12 cellular contexts compared by ENCODE assay signal in the genomic region with DNA sequence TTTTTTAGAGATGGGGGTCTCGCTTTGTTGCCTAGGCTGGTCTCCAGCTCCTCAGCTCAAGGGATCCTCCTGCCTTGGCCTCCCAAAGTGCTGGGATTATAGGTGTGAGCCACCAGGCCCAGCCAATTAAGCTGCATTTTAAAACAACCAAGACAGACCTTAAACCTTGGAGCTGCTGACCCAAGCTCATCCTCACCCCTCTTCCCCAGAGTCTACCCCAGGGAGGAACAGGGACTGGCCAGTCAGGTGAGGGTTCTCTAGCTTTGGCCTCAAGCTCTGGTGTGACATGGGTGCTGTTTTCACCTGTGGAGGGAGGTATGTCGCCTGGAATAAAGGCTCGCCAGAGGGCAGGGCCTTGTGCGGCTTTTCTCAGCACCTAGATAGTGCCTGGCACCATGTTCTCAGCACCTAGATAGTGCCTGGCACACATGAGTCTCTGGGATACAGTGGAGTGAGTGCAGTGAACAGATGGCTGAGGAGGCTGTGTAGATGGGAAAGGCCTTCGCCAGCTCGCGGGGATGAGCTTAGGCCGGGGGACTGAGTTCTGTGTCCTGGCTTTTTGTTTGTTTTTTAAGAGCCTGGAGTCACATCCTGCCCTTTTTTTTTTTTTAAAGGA. TPM values are rescaled to one million over a fixed set of nuclear protein-coding genes. Genes with fewer than 3 reads are reported as not detected.
DNase-seq lines count a peak whose midpoint lies in the region; ATAC-seq and TF ChIP-seq lines count a peak whose summit lies in the region.
"Had no signal": no experiment of that assay in that cellular context is flagged by ENCODE, and none has a peak within 500 bp of the region (broad histone marks: within the 10 kb centered on the region; RNA-seq: fewer than 3 reads in every experiment).

No MANE protein-coding gene starts in this region.

- POLR2A ChIA-PET in A673 (lab: Charles Lee; ENCODE audit: low non-redundant PET), result interaction anchor here (1.0 kb wide), 1 partner anchor 22 kb away, joined by 7 read pairs; no protein-coding TSS in a partner anchor

- peaks cover 37% of the 10 kb centered on the region for H3K36me3 Mint-ChIP-seq in activated T-helper 1 cell treated with anti-CD3 and anti-CD28 coated beads, Interleukin-12 subunit alpha, Interleukin-12 subunit beta, Interleukin-2, Interleukin-4 antibody, amounts not matched to agents 30 ng/mL and 10 ng/mL and 1 ng/mL, durations not matched to agents 14 hours and 24 hours and 36 hours (ENCODE audit: low read depth)

- intact Hi-C loops in A673 (cut with micrococcal nuclease; ENCODE audit: unreplicated experiment), result no loop called here
- intact Hi-C loops in activated T-helper 1 cell treated with anti-CD3 and anti-CD28 coated beads, Interleukin-12 subunit alpha, Interleukin-12 subunit beta, Interleukin-2, Interleukin-4 antibody, amounts not matched to agents 30 ng/mL and 10 ng/mL and 1 ng/mL, durations not matched to agents 14 hours and 24 hours and 36 hours (cut with micrococcal nuclease), result no loop called here

- no peak overlapping the region for H2BK15ac ChIP-seq in mesendoderm (replicated peaks; ENCODE audit: low read depth)

- peak overlapping the region; percentile 44 for H3K27ac Mint-ChIP-seq in activated T-helper 1 cell treated with anti-CD3 and anti-CD28 coated beads, Interleukin-12 subunit alpha, Interleukin-12 subunit beta, Interleukin-2, Interleukin-4 antibody, amounts not matched to agents 30 ng/mL and 10 ng/mL and 1 ng/mL, durations not matched to agents 14 hours and 24 hours and 36 hours
- H3K27ac Mint-ChIP-seq: activated T-cell treated with anti-CD3 and anti-CD28 coated beads, Interleukin-2, amount 50 U/mL, for 72 hours had no signal

- peak overlapping the region; percentile 50 for H3K27ac ChIP-seq in A673 (ENCODE audit: low read depth, low read length, poor library complexity, severe bottlenecking)
- no peak overlapping the region for H3K27ac ChIP-seq in mesendoderm (ENCODE audit: low read depth, low read length)

- no TSS peak for BruUV-seq in A673 (replicated peaks; lab: Mats Ljungman, UMichigan)

- ATAC-seq in HG02970 (IDR thresholded peaks at IDR 0.05; ENCODE audit: low FRiP score, unreplicated experiment) (no peak), GM21619 (IDR thresholded peaks at IDR 0.05; ENCODE audit: unreplicated experiment) (no peak)
- ATAC-seq: activated T-cell treated with anti-CD3 and anti-CD28 coated beads, Interleukin-2, amount 50 U/mL, for 72 hours had no signal

- no peak overlapping the region for H2BK120ac ChIP-seq in mesendoderm (ENCODE audit: low read depth, low read length)

- no peak overlapping the region for H3K56ac ChIP-seq in mesendoderm (ENCODE audit: low read length)

- H3K4me3 ChIP-seq in A673 (ENCODE audit: low read depth, low read length, poor library complexity, severe bottlenecking), result no peak overlapping the region
- H3K4me3 ChIP-seq in H7 (ENCODE audit: insufficient read depth, low read depth, low read length), result no peak overlapping the region
- no peak overlapping the region for H3K4me3 ChIP-seq in mesendoderm (ENCODE audit: low read length)
- H3K4me3 ChIP-seq: lung had no signal

- H3K79me2 ChIP-seq in mesendoderm (ENCODE audit: control insufficient read depth, insufficient read depth, low read length), result peaks cover 17% of the 10 kb centered on the region

- H3K27me3 ChIP-seq in A673 (replicated peaks; ENCODE audit: insufficient read depth, low read depth, low read length, poor library complexity) (no peaks in the 10 kb centered on the region), H7 (ENCODE audit: control insufficient read depth, insufficient read depth, low read length) (no peaks in the 10 kb centered on the region), mesendoderm (ENCODE audit: insufficient read depth, low read length, poor library complexity) (no peaks in the 10 kb centered on the region)

- no peak for TF ChIP-seq CTCF in A673 (conservative IDR thresholded peaks at IDR 0.05; ENCODE audit: low read depth, low read length)

- H3K4me1 Mint-ChIP-seq in activated T-helper 1 cell treated with anti-CD3 and anti-CD28 coated beads, Interleukin-12 subunit alpha, Interleukin-12 subunit beta, Interleukin-2, Interleukin-4 antibody, amounts not matched to agents 30 ng/mL and 10 ng/mL and 1 ng/mL, durations not matched to agents 14 hours and 24 hours and 36 hours (ENCODE audit: low read depth), result peaks cover 42% of the 10 kb centered on the region

- CTCF ChIA-PET in A673 (lab: Charles Lee), result no interaction called here

- DNase-seq in A673 (ENCODE audit: low spot score), result no peak
- DNase-seq in H7, result peak; percentile 25
- no peak for DNase-seq in activated T-helper 1 cell treated with anti-CD3 and anti-CD28 coated beads, Interleukin-12 subunit alpha, Interleukin-12 subunit beta, Interleukin-2, Interleukin-4 antibody, amounts not matched to agents 30 ng/mL and 10 ng/mL and 1 ng/mL, durations not matched to agents 14 hours and 24 hours and 36 hours (ENCODE audit: low spot score)
- DNase-seq in lung microvascular endothelial cell (ENCODE audit: low read depth in 2 of 2), result peak; percentile 42 to 66
- no peak for DNase-seq in mesendoderm
- no peak for DNase-seq in NCI-H1105 treated with DMSO at 0.1 percent for 48 hours (lab: John Stamatoyannopoulos, UW)
- DNase-seq: activated T-cell treated with anti-CD3 and anti-CD28 coated beads, Interleukin-2, amount 50 U/mL, for 72 hours; NCI-H1048; stimulated activated CD4-positive, alpha-beta T cell treated with anti-CD3 and anti-CD28 coated beads, Interleukin-2, amount 100 ng/mL, for 48 hours had no signal

- H3K36me3 ChIP-seq in A673 (ENCODE audit: insufficient read depth, low read length, poor library complexity, severe bottlenecking) (peaks cover 44% of the 10 kb centered on the region), H7 (replicated peaks; ENCODE audit: control insufficient read depth, insufficient read depth, low read length) (peaks cover 33% of the 10 kb centered on the region), mesendoderm (ENCODE audit: control insufficient read depth, insufficient read depth, low read length) (peaks cover 22% of the 10 kb centered on the region)

- H3K18ac ChIP-seq in mesendoderm (ENCODE audit: low read length), result no peak overlapping the region

- H3K9me3 Mint-ChIP-seq in activated T-helper 1 cell treated with anti-CD3 and anti-CD28 coated beads, Interleukin-12 subunit alpha, Interleukin-12 subunit beta, Interleukin-2, Interleukin-4 antibody, amounts not matched to agents 30 ng/mL and 10 ng/mL and 1 ng/mL, durations not matched to agents 14 hours and 24 hours and 36 hours, result no peaks in the 10 kb centered on the region
- H3K9me3 Mint-ChIP-seq: activated T-cell treated with anti-CD3 and anti-CD28 coated beads, Interleukin-2, amount 50 U/mL, for 72 hours had no signal

- no peak overlapping the region for H4K8ac ChIP-seq in mesendoderm (ENCODE audit: low read depth, low read length)

- no peak overlapping the region for H3K4me3 Mint-ChIP-seq in activated T-helper 1 cell treated with anti-CD3 and anti-CD28 coated beads, Interleukin-12 subunit alpha, Interleukin-12 subunit beta, Interleukin-2, Interleukin-4 antibody, amounts not matched to agents 30 ng/mL and 10 ng/mL and 1 ng/mL, durations not matched to agents 14 hours and 24 hours and 36 hours
- H3K4me3 Mint-ChIP-seq: activated T-cell treated with anti-CD3 and anti-CD28 coated beads, Interleukin-2, amount 50 U/mL, for 72 hours had no signal

- no peak overlapping the region for H2AK5ac ChIP-seq in mesendoderm (ENCODE audit: low read length)

- H3K4me2 ChIP-seq in mesendoderm (ENCODE audit: low read length), result no peak overlapping the region

- H4K5ac ChIP-seq in mesendoderm (ENCODE audit: low read length), result no peak overlapping the region

- WGBS in mesendoderm (ENCODE audit: extremely low coverage, insufficient coverage, low lambda C conversion rate), result no CpG with 5 or more reads among the region's 8 CpGs

- no peaks in the 10 kb centered on the region for H3K4me1 ChIP-seq in A673 (ENCODE audit: insufficient read depth, low read length, poor library complexity, severe bottlenecking)
- H3K4me1 ChIP-seq in mesendoderm (ENCODE audit: control insufficient read depth, low read depth, low read length), result no peaks in the 10 kb centered on the region

- no peaks in the 10 kb centered on the region for H3K9me3 ChIP-seq in A673 (ENCODE audit: low read depth, low read length, poor library complexity, severe bottlenecking)

- H3K79me1 ChIP-seq in mesendoderm (ENCODE audit: low read length), result peaks cover 15% of the 10 kb centered on the region

- H2BK5ac ChIP-seq in mesendoderm (ENCODE audit: low read length), result no peak overlapping the region

- H3K9ac ChIP-seq in mesendoderm (ENCODE audit: low read length), result no peak overlapping the region

- no peak overlapping the region for H3K4ac ChIP-seq in mesendoderm (ENCODE audit: low read depth, low read length)

- no peak overlapping the region for H3K23ac ChIP-seq in mesendoderm (ENCODE audit: low read length)

- peaks cover 2% of the 10 kb centered on the region for H3K27me3 Mint-ChIP-seq in activated T-helper 1 cell treated with anti-CD3 and anti-CD28 coated beads, Interleukin-12 subunit alpha, Interleukin-12 subunit beta, Interleukin-2, Interleukin-4 antibody, amounts not matched to agents 30 ng/mL and 10 ng/mL and 1 ng/mL, durations not matched to agents 14 hours and 24 hours and 36 hours (ENCODE audit: insufficient read depth)

RNA-seq across cellular contexts. Expression of a gene that starts 7.4 kb away (rescaled TPM):
- total RNA-seq in A673 (2021) (68.0 and 77.7 TPM in 2 replicates), lung microvascular endothelial cell (57.1 and 70.0 TPM in 2 replicates)
- 51.5 and 56.6 TPM in 2 replicates for total RNA-seq in H7 (2014; rRNA removed; shearing (Covaris generic))
- 97.3 and 105 TPM in 2 replicates for total RNA-seq in activated T-helper 1 cell treated with anti-CD3 and anti-CD28 coated beads, Interleukin-12 subunit alpha, Interleukin-12 subunit beta, Interleukin-2, Interleukin-4 antibody, amounts not matched to agents 30 ng/mL and 10 ng/mL and 1 ng/mL, durations not matched to agents 14 hours and 24 hours and 36 hours
- 50.9 TPM for polyA plus RNA-seq in mesendoderm (2013, experiment 1 of 2)
- 48.8 TPM for polyA plus RNA-seq in mesendoderm (2013, experiment 2 of 2)

RNA-seq across cellular contexts. Expression of a gene that starts 9.5 kb away (rescaled TPM):
- total RNA-seq in A673 (2021), result 74.9 and 78.2 TPM in 2 replicates
- total RNA-seq in H7 (2014; rRNA removed; shearing (Covaris generic)), result 84.9 and 92.2 TPM in 2 replicates
- 128 and 130 TPM in 2 replicates for total RNA-seq in activated T-helper 1 cell treated with anti-CD3 and anti-CD28 coated beads, Interleukin-12 subunit alpha, Interleukin-12 subunit beta, Interleukin-2, Interleukin-4 antibody, amounts not matched to agents 30 ng/mL and 10 ng/mL and 1 ng/mL, durations not matched to agents 14 hours and 24 hours and 36 hours
- total RNA-seq in lung microvascular endothelial cell, result 39.7 and 51.0 TPM in 2 replicates
- 34.2 TPM for polyA plus RNA-seq in mesendoderm (2013, experiment 1 of 2)
- polyA plus RNA-seq in mesendoderm (2013, experiment 2 of 2), result 34.4 TPM

RNA-seq across cellular contexts. Expression of a gene that starts 14.7 kb away (rescaled TPM):
- total RNA-seq in A673 (2021) (not detected in 2 replicates), lung microvascular endothelial cell (56.2 and 72.6 TPM in 2 replicates)
- 0.26 and 0.42 TPM in 2 replicates for total RNA-seq in H7 (2014; rRNA removed; shearing (Covaris generic))
- 30.0 and 30.4 TPM in 2 replicates for total RNA-seq in activated T-helper 1 cell treated with anti-CD3 and anti-CD28 coated beads, Interleukin-12 subunit alpha, Interleukin-12 subunit beta, Interleukin-2, Interleukin-4 antibody, amounts not matched to agents 30 ng/mL and 10 ng/mL and 1 ng/mL, durations not matched to agents 14 hours and 24 hours and 36 hours
- 2.0 TPM for polyA plus RNA-seq in mesendoderm (2013, experiment 1 of 2)
- polyA plus RNA-seq in mesendoderm (2013, experiment 2 of 2), result 2.3 TPM

RNA-seq across cellular contexts. Expression of a gene that starts 58.1 kb away (rescaled TPM):
- total RNA-seq in A673 (2021) (9.1 and 9.2 TPM in 2 replicates), lung microvascular endothelial cell (4.8 TPM in 2 replicates)
- 13.7 and 19.3 TPM in 2 replicates for total RNA-seq in H7 (2014; rRNA removed; shearing (Covaris generic))
- total RNA-seq in activated T-helper 1 cell treated with anti-CD3 and anti-CD28 coated beads, Interleukin-12 subunit alpha, Interleukin-12 subunit beta, Interleukin-2, Interleukin-4 antibody, amounts not matched to agents 30 ng/mL and 10 ng/mL and 1 ng/mL, durations not matched to agents 14 hours and 24 hours and 36 hours, result 16.6 and 18.9 TPM in 2 replicates
- polyA plus RNA-seq in mesendoderm (2013, experiment 1 of 2), result 11.5 TPM
- 12.2 TPM for polyA plus RNA-seq in mesendoderm (2013, experiment 2 of 2)

Comparison
In these comparisons a context has a peak if more than half of its experiments do, and no peak if none do; other contexts are left out.
1. DNase-seq: peak in H7 (single experiment) and lung microvascular endothelial cell (2 of 2); none in A673 (single experiment), activated T-helper 1 cell treated with anti-CD3 and anti-CD28 coated beads, Interleukin-12 subunit alpha, Interleukin-12 subunit beta, Interleukin-2, Interleukin-4 antibody, amounts not matched to agents 30 ng/mL and 10 ng/mL and 1 ng/mL, durations not matched to agents 14 hours and 24 hours and 36 hours (single experiment), mesendoderm (single experiment) and NCI-H1105 treated with DMSO at 0.1 percent for 48 hours (single experiment).
2. RNA of a gene that starts 14.7 kb away (total RNA-seq): 56.2 to 72.6 TPM in lung microvascular endothelial cell and 30.0 to 30.4 TPM in activated T-helper 1 cell treated with anti-CD3 and anti-CD28 coated beads, Interleukin-12 subunit alpha, Interleukin-12 subunit beta, Interleukin-2, Interleukin-4 antibody, amounts not matched to agents 30 ng/mL and 10 ng/mL and 1 ng/mL, durations not matched to agents 14 hours and 24 hours and 36 hours; not detected in A673 and 0.26 to 0.42 TPM in H7; every median in the first group is over 10 times any median in the second.